15 cellular contexts compared by ENCODE assay signal in genomic region chr9:72986522-72987116, GRCh38. TPM values are rescaled to one million over a fixed set of nuclear protein-coding genes. Genes with fewer than 3 reads are reported as not detected.
DNase-seq lines count a peak whose midpoint lies in the region; ATAC-seq, FAIRE-seq and TF ChIP-seq lines count a peak whose summit lies in the region.
"Had no signal": no experiment of that assay in that cellular context is flagged by ENCODE, and none has a peak within 500 bp of the region (broad histone marks: within the 10 kb centered on the region; RNA-seq: fewer than 3 reads in every experiment).

No MANE protein-coding gene starts in this region.

- POLR2A ChIA-PET in BJ (lab: Charles Lee), result no interaction called here
- POLR2A ChIA-PET in activated CD4-positive, alpha-beta memory T cell treated with anti-CD3 and anti-CD28 coated beads, Interleukin-2, amount 10 ng/mL, durations not matched to agents 7 days and 5 days (lab: Charles Lee), result interaction anchor here (0.7 kb wide), 1 partner anchor 548 kb away, joined by 3 read pairs; no protein-coding TSS in a partner anchor

- H3K36me3 ChIP-seq in BJ (ENCODE audit: control insufficient read depth, insufficient read depth, low read length) (no peaks in the 10 kb centered on the region), sigmoid colon (no peaks in the 10 kb centered on the region), kidney (ENCODE audit: control insufficient read depth in 1 of 2, insufficient read depth in 2 of 2, low read length in 2 of 2) (no peaks in the 10 kb centered on the region)
- H3K36me3 ChIP-seq: BLaER1 had no signal

- TF ChIP-seq EP300 in sigmoid colon (IDR thresholded peaks at IDR 0.05), result no peak

- H3K4me3 ChIP-seq in BJ (ENCODE audit: low read depth, low read length) (no peak overlapping the region), fibroblast of villous mesenchyme (ENCODE audit: low read depth, low read length) (no peak overlapping the region), sigmoid colon (no peak overlapping the region), kidney (ENCODE audit: low read length in 2 of 2) (no peak overlapping the region)
- H3K4me3 ChIP-seq: BLaER1 had no signal

- H3K27ac Mint-ChIP-seq in activated CD4-positive, alpha-beta memory T cell treated with anti-CD3 and anti-CD28 coated beads, Interleukin-2, amount 10 ng/mL, durations not matched to agents 7 days and 5 days, result no peak overlapping the region
- H3K27ac Mint-ChIP-seq: CD8-positive, alpha-beta memory T cell; IgD-negative memory B cell had no signal

- TF ChIP-seq CTCF in BJ (IDR thresholded peaks at IDR 0.05; ENCODE audit: insufficient read depth, low read depth, low read length) (no peak), fibroblast of villous mesenchyme (IDR thresholded peaks at IDR 0.05; ENCODE audit: insufficient read depth, low read depth, low read length) (no peak), sigmoid colon (IDR thresholded peaks at IDR 0.05) (no peak), kidney (IDR thresholded peaks at IDR 0.05; ENCODE audit: borderline replicate concordance, extremely low read depth, insufficient read depth) (no peak)

- H3K4me3 Mint-ChIP-seq in activated T-cell treated with anti-CD3 and anti-CD28 coated beads, Interleukin-2, amount 50 U/mL, for 4 hours, result no peak overlapping the region
- H3K4me3 Mint-ChIP-seq in activated CD4-positive, alpha-beta memory T cell treated with anti-CD3 and anti-CD28 coated beads, Interleukin-2, amount 10 ng/mL, durations not matched to agents 7 days and 5 days, result no peak overlapping the region
- H3K4me3 Mint-ChIP-seq: CD8-positive, alpha-beta memory T cell; IgD-negative memory B cell had no signal

- H3K4me1 ChIP-seq in sigmoid colon (peaks cover 0 to 35% (median 24%) of the 10 kb centered on the region in 4 donors), kidney (ENCODE audit: control insufficient read depth in 1 of 2, insufficient read depth in 1 of 2, low read depth in 1 of 2, low read length in 2 of 2) (peaks cover 0 to 10% of the 10 kb centered on the region in 2 donors)
- H3K4me1 ChIP-seq: BLaER1 had no signal

- intact Hi-C loops in sigmoid colon (cut with DNase I), result no loop called here
- intact Hi-C loops in kidney (cut with DNase I), result no loop called here

- CTCF ChIA-PET in BJ (lab: Yijun Ruan, JAX), result interaction anchor here (0.6 to 2.2 kb wide), 5 partner anchors 9 to 129 kb away, joined by 3 to 7 read pairs (median 3); no protein-coding TSS in a partner anchor
- CTCF ChIA-PET in activated CD4-positive, alpha-beta memory T cell treated with anti-CD3 and anti-CD28 coated beads, Interleukin-2, amount 10 ng/mL, durations not matched to agents 7 days and 5 days (lab: Charles Lee), result no interaction called here

- H3K27ac ChIP-seq in sigmoid colon, result peak overlapping the region in 3 of 4 donors; percentile 27 to 67 (median 54)
- H3K27ac ChIP-seq in kidney (ENCODE audit: low read depth in 2 of 2, low read length in 2 of 2), result no peak overlapping the region
- H3K27ac ChIP-seq: BLaER1 had no signal

- H3K9me3 ChIP-seq in sigmoid colon (no peaks in the 10 kb centered on the region), kidney (ENCODE audit: control insufficient read depth in 1 of 2, low read length in 2 of 2) (no peaks in the 10 kb centered on the region)
- H3K9me3 ChIP-seq: BLaER1, Caco-2 had no signal

- no peaks in the 10 kb centered on the region for H3K4me1 Mint-ChIP-seq in activated T-cell treated with anti-CD3 and anti-CD28 coated beads, Interleukin-2, amount 50 U/mL, for 4 hours (ENCODE audit: low read depth)
- H3K4me1 Mint-ChIP-seq in activated CD4-positive, alpha-beta memory T cell treated with anti-CD3 and anti-CD28 coated beads, Interleukin-2, amount 10 ng/mL, durations not matched to agents 7 days and 5 days, result no peaks in the 10 kb centered on the region
- H3K4me1 Mint-ChIP-seq: CD8-positive, alpha-beta memory T cell; IgD-negative memory B cell had no signal

- no peak for TF ChIP-seq POLR2A in sigmoid colon (IDR thresholded peaks at IDR 0.05)

- H3K27me3 ChIP-seq in BJ (ENCODE audit: control insufficient read depth, insufficient read depth, low read length) (no peaks in the 10 kb centered on the region), sigmoid colon (no peaks in the 10 kb centered on the region)
- H3K27me3 ChIP-seq: BLaER1 had no signal

- FAIRE-seq in kidney (lab: Jason Lieb, UNC), result no peak

- 94 to 96% methylated on average over 6 of the region's 6 CpGs for WGBS in sigmoid colon, 2 donors

- DNase-seq in BJ (ENCODE audit: low read depth) (peak; percentile 76), amniotic epithelial cell (ENCODE audit: low read depth) (peak; percentile 12), fibroblast of villous mesenchyme (ENCODE audit: low read depth) (peak; percentile 77), sigmoid colon (no peak), kidney (no peak), NCI-H2107 treated with DMSO at 0.1 percent for 48 hours (lab: John Stamatoyannopoulos, UW; ENCODE audit: unreplicated experiment) (no peak)
- no peak for DNase-seq in activated T-cell treated with anti-CD3 and anti-CD28 coated beads, Interleukin-2, amount 50 U/mL, for 4 hours
- no peak for DNase-seq in activated CD4-positive, alpha-beta memory T cell treated with anti-CD3 and anti-CD28 coated beads, Interleukin-2, amount 10 ng/mL, durations not matched to agents 7 days and 5 days
- DNase-seq: Caco-2; CD8-positive, alpha-beta memory T cell; DND-41 had no signal

- H3K9ac ChIP-seq in kidney (ENCODE audit: low read length in 2 of 2), result no peak overlapping the region
- H3K9ac ChIP-seq: BLaER1 had no signal

- no peak for ATAC-seq in activated T-cell treated with anti-CD3 and anti-CD28 coated beads, Interleukin-2, amount 50 U/mL, for 4 hours
- ATAC-seq: HCT116 had no signal

- H3K36me3 Mint-ChIP-seq in activated T-cell treated with anti-CD3 and anti-CD28 coated beads, Interleukin-2, amount 50 U/mL, for 4 hours (ENCODE audit: insufficient read depth), result no peaks in the 10 kb centered on the region
- no peaks in the 10 kb centered on the region for H3K36me3 Mint-ChIP-seq in activated CD4-positive, alpha-beta memory T cell treated with anti-CD3 and anti-CD28 coated beads, Interleukin-2, amount 10 ng/mL, durations not matched to agents 7 days and 5 days (ENCODE audit: low read depth)
- H3K36me3 Mint-ChIP-seq: CD8-positive, alpha-beta memory T cell; IgD-negative memory B cell had no signal

- H3K27me3 Mint-ChIP-seq in activated T-cell treated with anti-CD3 and anti-CD28 coated beads, Interleukin-2, amount 50 U/mL, for 4 hours (ENCODE audit: low read depth), result peaks cover 2% of the 10 kb centered on the region
- H3K27me3 Mint-ChIP-seq in activated CD4-positive, alpha-beta memory T cell treated with anti-CD3 and anti-CD28 coated beads, Interleukin-2, amount 10 ng/mL, durations not matched to agents 7 days and 5 days, result no peaks in the 10 kb centered on the region
- H3K27me3 Mint-ChIP-seq: IgD-negative memory B cell had no signal

- no peaks in the 10 kb centered on the region for H3K9me3 Mint-ChIP-seq in activated T-cell treated with anti-CD3 and anti-CD28 coated beads, Interleukin-2, amount 50 U/mL, for 4 hours
- H3K9me3 Mint-ChIP-seq in activated CD4-positive, alpha-beta memory T cell treated with anti-CD3 and anti-CD28 coated beads, Interleukin-2, amount 10 ng/mL, durations not matched to agents 7 days and 5 days, result no peaks in the 10 kb centered on the region
- H3K9me3 Mint-ChIP-seq: IgD-negative memory B cell had no signal

RNA-seq across cellular contexts. Expression of gene ALDH1A1, which starts 33.8 kb away (rescaled TPM):
- polyA plus RNA-seq in BJ (2011; rRNA removed), result 247 and 474 TPM in 2 replicates
- polyA minus RNA-seq in BJ (2011; rRNA and poly(A)+ RNA removed), result 86.7 and 107 TPM in 2 replicates
- 161 and 450 TPM in 2 replicates for total RNA-seq in fibroblast of villous mesenchyme
- total RNA-seq in sigmoid colon, result 100 to 1,000 TPM; 241 to 353 (median 300) TPM
- polyA plus RNA-seq in sigmoid colon, result 100 to 1,000 TPM in 2 of 3 donors, 10 to 100 TPM in 1; 52.6 to 186 (median 166) TPM
- total RNA-seq in kidney, result 191 TPM
- 295 TPM for polyA plus RNA-seq in kidney (ENCODE audit: insufficient read depth, low read depth, low replicate concordance)
- under 1 TPM; 0.16 to 0.35 (median 0.22) TPM for total RNA-seq in activated T-cell treated with anti-CD3 and anti-CD28 coated beads, Interleukin-2, amount 50 U/mL, for 4 hours
- not detected for total RNA-seq in activated CD4-positive, alpha-beta memory T cell treated with anti-CD3 and anti-CD28 coated beads, Interleukin-2, amount 10 ng/mL, durations not matched to agents 7 days and 5 days
- total RNA-seq: A172 had no signal
- polyA plus RNA-seq: CD8-positive, alpha-beta memory T cell had no signal

Comparison
In these comparisons a context has a peak if more than half of its experiments do, and no peak if none do; other contexts are left out.
1. DNase-seq: peak in BJ (single experiment), amniotic epithelial cell (single experiment) and fibroblast of villous mesenchyme (single experiment); none in sigmoid colon (single experiment), kidney (single experiment), activated T-cell treated with anti-CD3 and anti-CD28 coated beads, Interleukin-2, amount 50 U/mL, for 4 hours (single experiment), activated CD4-positive, alpha-beta memory T cell treated with anti-CD3 and anti-CD28 coated beads, Interleukin-2, amount 10 ng/mL, durations not matched to agents 7 days and 5 days (single experiment) and NCI-H2107 treated with DMSO at 0.1 percent for 48 hours (single experiment).
2. H3K27ac ChIP-seq: peak in sigmoid colon (3 of 4); none in kidney (0 of 2).
3. RNA of gene ALDH1A1, which starts 33.8 kb away (total RNA-seq): 161 to 450 TPM in fibroblast of villous mesenchyme, 241 to 353 TPM in sigmoid colon and 191 TPM in kidney (single experiment); 0.16 to 0.35 TPM in activated T-cell treated with anti-CD3 and anti-CD28 coated beads, Interleukin-2, amount 50 U/mL, for 4 hours and not detected in activated CD4-positive, alpha-beta memory T cell treated with anti-CD3 and anti-CD28 coated beads, Interleukin-2, amount 10 ng/mL, durations not matched to agents 7 days and 5 days; every median in the first group is over 100 times any median in the second.